In the genomic region with DNA sequence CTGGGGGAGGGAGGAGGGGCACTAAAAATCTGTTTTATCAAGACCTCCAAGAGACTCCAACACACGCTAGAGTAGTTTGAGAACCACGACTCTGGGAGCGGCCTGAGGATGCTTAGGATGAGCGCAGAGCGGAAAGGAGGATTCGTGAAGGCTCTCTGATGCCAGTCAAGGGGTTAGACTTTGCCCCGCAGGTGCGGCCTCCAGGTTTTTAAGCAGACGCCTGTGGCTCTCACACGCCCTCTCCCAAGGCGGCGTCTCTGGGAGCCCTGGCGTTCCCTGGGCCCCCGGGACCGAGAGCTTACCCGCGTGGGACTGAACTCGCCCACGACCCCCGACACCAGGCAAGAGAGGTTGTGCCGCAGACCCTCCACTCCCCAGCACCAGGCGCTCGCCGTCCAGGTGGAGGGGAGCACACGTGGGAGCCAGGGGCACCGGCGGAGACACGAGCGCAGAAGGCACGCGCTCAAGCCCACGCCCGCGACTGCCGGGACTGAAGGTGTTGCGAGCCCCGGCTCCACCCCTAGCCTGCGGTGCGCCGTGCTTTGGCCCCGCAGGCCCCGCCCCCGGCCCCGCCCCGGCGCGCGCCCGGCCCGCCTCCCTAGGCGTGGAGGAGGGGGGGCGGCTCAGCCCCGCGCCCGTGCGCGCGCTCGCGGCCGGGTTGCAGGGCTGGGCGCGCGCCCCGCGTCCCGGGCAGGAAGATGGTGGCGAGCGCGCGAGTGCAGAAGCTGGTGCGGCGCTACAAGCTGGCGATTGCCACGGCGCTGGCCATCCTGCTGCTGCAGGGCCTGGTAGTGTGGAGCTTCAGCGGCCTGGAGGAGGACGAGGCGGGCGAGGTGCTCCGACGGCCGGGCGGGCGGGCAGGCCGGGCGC, we compare ENCODE assay signal across 8 cellular contexts. TPM values are rescaled to one million over a fixed set of nuclear protein-coding genes. Genes with fewer than 3 reads are reported as not detected.
A peak's percentile ranks its signal among the peaks of the same experiment; 100 is the strongest.
DNase-seq lines count a peak whose midpoint lies in the region; ATAC-seq and TF ChIP-seq lines count a peak whose summit lies in the region.

A gene (plus strand): TSS at position 684 of the 870 bp plus-strand sequence. CDS start 15 bp downstream, at position 699.

- H3K36me3 ChIP-seq in endodermal cell (ENCODE audit: control insufficient read depth, insufficient read depth, low read length) (no peaks in the 10 kb centered on the region), mesodermal cell (ENCODE audit: control insufficient read depth, insufficient read depth, low read length) (peaks cover 4% of the 10 kb centered on the region)

- peak within 1 kb of the TSS; percentile 76 for H3K27ac Mint-ChIP-seq in CD4-positive, alpha-beta T cell
- peak within 1 kb of the TSS; percentile 91 for H3K27ac Mint-ChIP-seq in endodermal cell

- no peaks in the 10 kb centered on the region for H3K27me3 ChIP-seq in CD4-positive, alpha-beta T cell (ENCODE audit: control insufficient read depth, insufficient read depth, low read length)
- H3K27me3 ChIP-seq in endodermal cell (ENCODE audit: control insufficient read depth, insufficient read depth, low read length, poor library complexity, severe bottlenecking): peaks cover 10% of the 10 kb centered on the region

- intact Hi-C loops in CD4-positive, alpha-beta T cell (cut with DNase I, micrococcal nuclease): loop anchor here in 1 of 2 experiments (1.0 to 2.0 kb wide), 2 partner anchors 27 to 51 kb away; a partner anchor contains a TSS

- peak within 1 kb of the TSS; percentile 65 for H3K27ac ChIP-seq in CD4-positive, alpha-beta T cell (ENCODE audit: low read depth, low read length)
- no peak within 1 kb of the TSS for H3K27ac ChIP-seq in endodermal cell (ENCODE audit: low read depth, low read length)
- no peak within 1 kb of the TSS for H3K27ac ChIP-seq in mesodermal cell (ENCODE audit: low read depth, low read length, severe bottlenecking)

- POLR2A ChIA-PET in CD4-positive, alpha-beta T cell (lab: Charles Lee): interaction anchor here (0.8 to 4.1 kb wide), 8 partner anchors 10 to 520 kb away, joined by 3 to 33 read pairs (median 6); a partner anchor contains a TSS

- H3K4me1 Mint-ChIP-seq in CD4-positive, alpha-beta T cell (ENCODE audit: low read depth): peaks cover 34% of the 10 kb centered on the region
- H3K4me1 Mint-ChIP-seq in endodermal cell: peaks cover 28% of the 10 kb centered on the region

- WGBS in endodermal cell (ENCODE audit: insufficient coverage in 1 of 2, insufficient read length in 1 of 2), 2 experiments: 6 to 20% methylated on average over 21 to 87 of the region's 87 CpGs
- 6 to 11% methylated on average over 49 to 55 of the region's 87 CpGs for WGBS in mesodermal cell (ENCODE audit: insufficient coverage in 2 of 2), 2 experiments

- DNase-seq in CD4-positive, alpha-beta T cell: peak; percentile 77 to 94 (median 90)
- DNase-seq in HPDE6-E6E7 (ENCODE audit: extremely low spot score) (peak; percentile 90), NOMO-1 (lab: John Stamatoyannopoulos, UW; ENCODE audit: unreplicated experiment in 2 of 2) (peak; percentile 67 to 88), endodermal cell (peak; percentile 96)
- peak; percentile 77 to 87 (median 81) for DNase-seq in activated CD8-positive, alpha-beta memory T cell treated with anti-CD3 and anti-CD28 coated beads for 48 hours (ENCODE audit: low read depth in 2 of 3, low spot score in 2 of 3)
- DNase-seq in stimulated activated CD8-positive, alpha-beta memory T cell treated with anti-CD3 and anti-CD28 coated beads, Interleukin-15, amount 100 ng/mL, for 24 hours (ENCODE audit: low read depth): peak; percentile 89

- H3K9ac ChIP-seq in endodermal cell (ENCODE audit: extremely low read depth, low read length, poor library complexity, severe bottlenecking): peak within 1 kb of the TSS; percentile 53

- peak; percentile 92 for ATAC-seq in CD4-positive, alpha-beta T cell (ENCODE audit: poor library complexity)
- ATAC-seq in GM19452 (IDR thresholded peaks at IDR 0.05; ENCODE audit: unreplicated experiment): peak; percentile 79

- TF ChIP-seq CTCF in CD4-positive, alpha-beta T cell (IDR thresholded peaks at IDR 0.05): no peak
- no peak for TF ChIP-seq CTCF in endodermal cell (conservative IDR thresholded peaks at IDR 0.05)

- H3K4me1 ChIP-seq in endodermal cell (ENCODE audit: control insufficient read depth, insufficient read depth, low read length): peaks cover 10% of the 10 kb centered on the region
- H3K4me1 ChIP-seq in mesodermal cell (ENCODE audit: control insufficient read depth, insufficient read depth, low read length, poor library complexity, severe bottlenecking): peaks cover 20% of the 10 kb centered on the region

- H3K9me3 ChIP-seq in CD4-positive, alpha-beta T cell (ENCODE audit: control insufficient read depth, low read length): no peaks in the 10 kb centered on the region
- H3K9me3 ChIP-seq in endodermal cell (ENCODE audit: control insufficient read depth, low read length) (no peaks in the 10 kb centered on the region), mesodermal cell (ENCODE audit: control insufficient read depth, low read length) (no peaks in the 10 kb centered on the region)

- H3K36me3 Mint-ChIP-seq in CD4-positive, alpha-beta T cell (ENCODE audit: low read depth): peaks cover under 1% of the 10 kb centered on the region
- H3K36me3 Mint-ChIP-seq in endodermal cell (ENCODE audit: low read depth): peaks cover 10% of the 10 kb centered on the region

- H3K27me3 Mint-ChIP-seq in CD4-positive, alpha-beta T cell: no peaks in the 10 kb centered on the region
- peaks cover 16% of the 10 kb centered on the region for H3K27me3 Mint-ChIP-seq in endodermal cell (ENCODE audit: insufficient read depth)

- H3K4me3 Mint-ChIP-seq in CD4-positive, alpha-beta T cell: peak within 1 kb of the TSS; percentile 95
- peak within 1 kb of the TSS; percentile 94 for H3K4me3 Mint-ChIP-seq in endodermal cell

- H3K4me3 ChIP-seq in endodermal cell (ENCODE audit: low read length): peak within 1 kb of the TSS; percentile 87
- H3K4me3 ChIP-seq in mesodermal cell (ENCODE audit: extremely low read depth, insufficient read depth, low read length, poor library complexity, severe bottlenecking): peak within 1 kb of the TSS; percentile 77

- CTCF ChIA-PET in CD4-positive, alpha-beta T cell (lab: Charles Lee): interaction anchor here (0.7 to 2.8 kb wide), 5 partner anchors 16 to 133 kb away, joined by 3 to 12 read pairs (median 3); a partner anchor contains a TSS

- H3K9me3 Mint-ChIP-seq in CD4-positive, alpha-beta T cell: no peaks in the 10 kb centered on the region
- H3K9me3 Mint-ChIP-seq in endodermal cell: no peaks in the 10 kb centered on the region

RNA-seq across cellular contexts. Expression of the gene that starts here (rescaled TPM):
- 10 to 100 TPM; 11.0 to 12.2 TPM for total RNA-seq in CD4-positive, alpha-beta T cell
- 10 to 100 TPM; 54.1 to 65.9 TPM for total RNA-seq in endodermal cell
- 20.9 TPM for polyA plus RNA-seq in endodermal cell (2013, experiment 1 of 2)
- polyA plus RNA-seq in endodermal cell (2013, experiment 2 of 2): 22.1 TPM
- 26.5 TPM for polyA plus RNA-seq in mesodermal cell (2013, experiment 1 of 2)
- polyA plus RNA-seq in mesodermal cell (2013, experiment 2 of 2): 22.4 TPM

Comparison
In these comparisons a context has a peak if more than half of its experiments do, and no peak if none do; other contexts are left out.
1. RNA of the gene that starts here (total RNA-seq): 54.1 to 65.9 TPM in endodermal cell; 11.0 to 12.2 TPM in CD4-positive, alpha-beta T cell; every median in the first group is over 4 times any median in the second.
2. Peak in every context shown above with its lines, with median percentiles within 50 percentile points of each other: DNase-seq.